Comparison of ENCODE assay signal across 18 cellular contexts in genomic region chr2:159086332-159086731, GRCh38.
DNase-seq lines count a peak whose midpoint lies in the region; ATAC-seq, FAIRE-seq and TF ChIP-seq lines count a peak whose summit lies in the region.
"Had no signal": no experiment of that assay in that cellular context is flagged by ENCODE, and none has a peak within 500 bp of the region (broad histone marks: within the 10 kb centered on the region; RNA-seq: fewer than 3 reads in every experiment).

No MANE protein-coding gene starts in this region.

- H4K20me1 ChIP-seq in DND-41 (ENCODE audit: insufficient read depth, low read length) (no peaks in the 10 kb centered on the region), K562 (replicated peaks; ENCODE audit: control insufficient read depth, insufficient read depth, low read length) (no peaks in the 10 kb centered on the region)

- no peaks in the 10 kb centered on the region for H3K9me1 ChIP-seq in K562 (ENCODE audit: control insufficient read depth, insufficient read depth, low read length)

- DNase-seq in DND-41 (no peak), NCI-H2029 (lab: John Stamatoyannopoulos, UW) (peak; percentile 27), K562 (ENCODE audit: extremely low read depth in 1 of 4, low spot score in 3 of 4) (peak in 1 of 4 experiments; percentile 44), lung (ENCODE audit: low spot score) (no peak), AG20443 (ENCODE audit: low spot score) (no peak), endodermal cell (no peak)
- DNase-seq: activated CD4-positive, alpha-beta T cell treated with anti-CD3 and anti-CD28 coated beads, Interleukin-2, amount 50 U/mL, for 1 hour; lower lobe of right lung; NCI-H2227 treated with DMSO at 0.1 percent for 48 hours had no signal

- H3K4me2 ChIP-seq in DND-41 (ENCODE audit: insufficient read depth, low read length) (no peak overlapping the region), K562 (ENCODE audit: insufficient read depth, low read length) (no peak overlapping the region)
- H3K4me2 ChIP-seq: smooth muscle cell had no signal

- H3K27ac Mint-ChIP-seq in endodermal cell = no peak overlapping the region
- H3K27ac Mint-ChIP-seq: activated T-helper 1 cell treated with anti-CD3 and anti-CD28 coated beads, Interleukin-12 subunit alpha, Interleukin-12 subunit beta, Interleukin-2, Interleukin-4 antibody, amounts not matched to agents 30 ng/mL and 10 ng/mL and 1 ng/mL, durations not matched to agents 14 hours and 24 hours and 36 hours; CD14-positive monocyte; T-helper 2 cell treated with Interferon-gamma antibody and Interleukin-4, amounts not matched to agents 5 μg/mL and 100 μg/mL, for 36 hours had no signal

- no peaks in the 10 kb centered on the region for H3K9me3 Mint-ChIP-seq in endodermal cell
- H3K9me3 Mint-ChIP-seq: activated T-helper 1 cell treated with anti-CD3 and anti-CD28 coated beads, Interleukin-12 subunit alpha, Interleukin-12 subunit beta, Interleukin-2, Interleukin-4 antibody, amounts not matched to agents 30 ng/mL and 10 ng/mL and 1 ng/mL, durations not matched to agents 14 hours and 24 hours and 36 hours; T-helper 2 cell treated with Interferon-gamma antibody and Interleukin-4, amounts not matched to agents 5 μg/mL and 100 μg/mL, for 36 hours had no signal

- POLR2A ChIA-PET in K562 (lab: Yijun Ruan, JAX) = interaction anchor here (0.6 to 0.7 kb wide), 2 partner anchors 9 to 17 kb away, joined by 3 read pairs; no protein-coding TSS in a partner anchor

- peaks cover 11% of the 10 kb centered on the region for H3K4me1 Mint-ChIP-seq in endodermal cell

- H3K4me3 ChIP-seq in DND-41 (ENCODE audit: low read depth in 1 of 2, low read length in 2 of 2) (no peak overlapping the region), K562 (no peak overlapping the region), lung (no peak overlapping the region), endodermal cell (ENCODE audit: low read length) (no peak overlapping the region)
- H3K4me3 ChIP-seq: lower lobe of right lung, smooth muscle cell had no signal

- H3K4me3 Mint-ChIP-seq in endodermal cell = no peak overlapping the region
- H3K4me3 Mint-ChIP-seq: activated T-helper 1 cell treated with anti-CD3 and anti-CD28 coated beads, Interleukin-12 subunit alpha, Interleukin-12 subunit beta, Interleukin-2, Interleukin-4 antibody, amounts not matched to agents 30 ng/mL and 10 ng/mL and 1 ng/mL, durations not matched to agents 14 hours and 24 hours and 36 hours; CD14-positive monocyte; IgD-negative memory B cell; T-helper 2 cell treated with Interferon-gamma antibody and Interleukin-4, amounts not matched to agents 5 μg/mL and 100 μg/mL, for 36 hours had no signal

- no peak overlapping the region for H3K9ac ChIP-seq in DND-41 (ENCODE audit: low read depth, low read length)
- no peak overlapping the region; a peak in 1 of 4 replicates for H3K9ac ChIP-seq in K562 (ENCODE audit: insufficient read depth in 1 of 2, low read depth in 2 of 2, low read length in 2 of 2)
- no peak overlapping the region for H3K9ac ChIP-seq in endodermal cell (ENCODE audit: extremely low read depth, low read length, poor library complexity, severe bottlenecking)

- no peak overlapping the region for H2AFZ ChIP-seq in DND-41 (ENCODE audit: low read depth, low read length)
- no peak overlapping the region for H2AFZ ChIP-seq in K562 (ENCODE audit: low read depth, low read length)

- no peaks in the 10 kb centered on the region for H3K36me3 Mint-ChIP-seq in endodermal cell (ENCODE audit: low read depth)
- H3K36me3 Mint-ChIP-seq: CD14-positive monocyte had no signal

- CTCF ChIA-PET in K562 (lab: Yijun Ruan, JAX; ENCODE audit: low intra/inter-chr PET ratio) = no interaction called here

- H3K27me3 Mint-ChIP-seq in endodermal cell (ENCODE audit: insufficient read depth) = no peaks in the 10 kb centered on the region
- H3K27me3 Mint-ChIP-seq: IgD-negative memory B cell had no signal

- intact Hi-C loops in K562 (cut with micrococcal nuclease) = no loop called here

- no peak for TF ChIP-seq CTCF in DND-41 (IDR thresholded peaks at IDR 0.05; ENCODE audit: borderline replicate concordance, extremely low read depth, low read length, poor library complexity, severe bottlenecking)
- TF ChIP-seq CTCF in K562 (IDR thresholded peaks at IDR 0.05 in 2 of 3, conservative IDR thresholded peaks at IDR 0.05 in 1 of 3; ENCODE audit: insufficient read depth in 2 of 3, low read depth in 1 of 3, low read length in 3 of 3) = no peak
- TF ChIP-seq CTCF in lung (IDR thresholded peaks at IDR 0.05; ENCODE audit: control extremely low read depth, extremely low read depth) = no peak
- no peak for TF ChIP-seq CTCF in endodermal cell (conservative IDR thresholded peaks at IDR 0.05)

- 0% methylated on average over 1 of the region's 1 CpG for WGBS in K562 (ENCODE audit: insufficient coverage, low coverage, missing lambda C conversion rate)
- 4 to 14% methylated on average over 1 of the region's 1 CpG for WGBS in lung, 2 donors
- WGBS in endodermal cell (ENCODE audit: insufficient coverage in 1 of 2, insufficient read length in 1 of 2), 2 experiments = 98% methylated on average over 1 of the region's 1 CpG; no CpG with 5 or more reads in 1 of the 2 experiments

- no peaks in the 10 kb centered on the region for H3K9me3 ChIP-seq in DND-41 (ENCODE audit: insufficient read depth, low read length, severe bottlenecking)
- no peaks in the 10 kb centered on the region for H3K9me3 ChIP-seq in K562 (replicated peaks; ENCODE audit: control insufficient read depth, insufficient read depth, low read depth, low read length)
- no peaks in the 10 kb centered on the region for H3K9me3 ChIP-seq in lung (ENCODE audit: control insufficient read depth in 2 of 2, insufficient read depth in 1 of 2, low read length in 1 of 2)
- no peaks in the 10 kb centered on the region for H3K9me3 ChIP-seq in endodermal cell (ENCODE audit: control insufficient read depth, low read length)
- H3K9me3 ChIP-seq: lower lobe of right lung had no signal

- H3K36me3 ChIP-seq in DND-41 (ENCODE audit: insufficient read depth, low read length) (no peaks in the 10 kb centered on the region), K562 (ENCODE audit: control insufficient read depth, insufficient read depth, low read length) (no peaks in the 10 kb centered on the region), lung (ENCODE audit: control insufficient read depth in 2 of 2, insufficient read depth in 2 of 2, low read length in 2 of 2) (no peaks in the 10 kb centered on the region), endodermal cell (ENCODE audit: control insufficient read depth, insufficient read depth, low read length) (peaks cover 21% of the 10 kb centered on the region)
- H3K36me3 ChIP-seq: lower lobe of right lung had no signal

- H3K27ac ChIP-seq in DND-41 (ENCODE audit: low read length) (peak overlapping the region; percentile 25; the same call in 1 of the 2 replicates), K562 (ENCODE audit: extremely low read depth, low read depth, low read length) (no peak overlapping the region), lung (ENCODE audit: low read depth in 1 of 2, low read length in 1 of 2) (peak overlapping the region; percentile 49 to 78), endodermal cell (ENCODE audit: low read depth, low read length) (no peak overlapping the region)
- H3K27ac ChIP-seq: RWPE1 had no signal

- ATAC-seq in DND-41 (ENCODE audit: insufficient read depth, low read depth) = no peak
- no peak for ATAC-seq in K562
- no peak for ATAC-seq in lung (ENCODE audit: insufficient read depth, low FRiP score)
- no peak for ATAC-seq in GM19455 (IDR thresholded peaks at IDR 0.05; ENCODE audit: unreplicated experiment)
- no peak for ATAC-seq in GM18861 (IDR thresholded peaks at IDR 0.05; ENCODE audit: unreplicated experiment)
- ATAC-seq: lower lobe of right lung had no signal

- no peak for TF ChIP-seq RAD21 in K562 (CRISPR knock-in tag; conservative IDR thresholded peaks at IDR 0.05 in 1 of 2, IDR thresholded peaks at IDR 0.05 in 1 of 2)

- TF ChIP-seq POLR2A in K562 (conservative IDR thresholded peaks at IDR 0.05) = no peak

- TF ChIP-seq EP300 in K562 (IDR thresholded peaks at IDR 0.05; ENCODE audit: low read length) = no peak

- FAIRE-seq in K562 (lab: Jason Lieb, UNC) = no peak
- FAIRE-seq: endometrium had no signal

- H3K27me3 ChIP-seq in DND-41 (ENCODE audit: insufficient read depth, low read length, poor library complexity) (no peaks in the 10 kb centered on the region), K562 (ENCODE audit: control insufficient read depth in 2 of 2, insufficient read depth in 2 of 2, low read length in 2 of 2) (peaks cover 2 to 12% of the 10 kb centered on the region in 2 experiments; a peak in 2 of 5 replicates), lung (ENCODE audit: control insufficient read depth, insufficient read depth) (no peaks in the 10 kb centered on the region), endodermal cell (ENCODE audit: control insufficient read depth, insufficient read depth, low read length, poor library complexity, severe bottlenecking) (no peaks in the 10 kb centered on the region)

- H3K79me2 ChIP-seq in DND-41 (ENCODE audit: insufficient read depth, low read length) (no peaks in the 10 kb centered on the region), K562 (ENCODE audit: control insufficient read depth, insufficient read depth, low read length) (no peaks in the 10 kb centered on the region)

- BruUV-seq in K562 (replicated peaks; lab: Mats Ljungman, UMichigan) = no TSS peak

- in situ Hi-C loops in K562 (cut with MboI) = no loop called here

- peaks cover 20% of the 10 kb centered on the region for H3K4me1 ChIP-seq in DND-41 (ENCODE audit: insufficient read depth, low read length)
- peaks cover 0 to 5% of the 10 kb centered on the region in 2 experiments; a peak in 2 of 5 replicates for H3K4me1 ChIP-seq in K562 (replicated peaks in 1 of 2; ENCODE audit: control insufficient read depth in 2 of 2, insufficient read depth in 2 of 2, low read length in 2 of 2)
- peaks cover 35 to 46% of the 10 kb centered on the region in 2 donors for H3K4me1 ChIP-seq in lung (ENCODE audit: control insufficient read depth in 2 of 2, insufficient read depth in 2 of 2, low read length in 2 of 2)
- H3K4me1 ChIP-seq in endodermal cell (ENCODE audit: control insufficient read depth, insufficient read depth, low read length) = no peaks in the 10 kb centered on the region

TF ChIP-seq in K562, 482 proteins besides CTCF, POLR2A, EP300 and RAD21:
- TF ChIP-seq SNIP1 (IDR thresholded peaks at IDR 0.05; ENCODE audit: low read depth) (no peak), NFIC (IDR thresholded peaks at IDR 0.05) (peak; percentile 85)
TF ChIP-seq in K562: peak in this region for 1.

Comparison
In these comparisons a context has a peak if more than half of its experiments do, and no peak if none do; other contexts are left out.
1. H3K27ac ChIP-seq: peak in DND-41 (single experiment) and lung (2 of 2); none in K562 (single experiment) and endodermal cell (single experiment).